ENCODE assay signal across 1 cellular context in genomic region chr12:94269316-94269999, GRCh38.
TF ChIP-seq lines count a peak whose summit lies in the region.

No MANE protein-coding gene starts in this region.

TF ChIP-seq in GM12878, 131 proteins besides CTCF, POLR2A, EP300 and RAD21 (continued from another document):
- TF ChIP-seq ZNF217 (IDR thresholded peaks at IDR 0.05) = peak; percentile 38; the same call in 1 of the 2 replicates
- no peak for TF ChIP-seq MEF2B (IDR thresholded peaks at IDR 0.05; ENCODE audit: partially characterized antibody, poor library complexity, severe bottlenecking)
- TF ChIP-seq RUNX3 (IDR thresholded peaks at IDR 0.05; ENCODE audit: low read length) = peak; percentile 69
- TF ChIP-seq CEBPB (IDR thresholded peaks at IDR 0.05; ENCODE audit: borderline replicate concordance in 1 of 2, low read depth in 2 of 2, low read length in 2 of 2) = peak in 1 of 2 experiments; percentile 17; a peak in 1 of 4 replicates
- TF ChIP-seq RFX5 (IDR thresholded peaks at IDR 0.05; ENCODE audit: low read depth, low read length) = no peak
- TF ChIP-seq PRDM15 (CRISPR knock-in tag; IDR thresholded peaks at IDR 0.05) = no peak
- no peak for TF ChIP-seq ASH2L (IDR thresholded peaks at IDR 0.05; ENCODE audit: borderline replicate concordance, low read depth)
- TF ChIP-seq ZNF592 (IDR thresholded peaks at IDR 0.05) = no peak
- TF ChIP-seq YY1 (IDR thresholded peaks at IDR 0.05; ENCODE audit: low read depth, low read length) = no peak
- TF ChIP-seq ZBTB40 (IDR thresholded peaks at IDR 0.05; ENCODE audit: borderline replicate concordance) = no peak
- no peak for TF ChIP-seq NRF1 (conservative IDR thresholded peaks at IDR 0.05; ENCODE audit: low read depth, low read length)
- TF ChIP-seq NFIC (IDR thresholded peaks at IDR 0.05; ENCODE audit: low read depth, low read length) = peak; percentile 89
- peak; percentile 37; the same call in 1 of the 2 replicates for TF ChIP-seq ATF2 (IDR thresholded peaks at IDR 0.05; ENCODE audit: low read length)
- 0 out of 2 replicates have a peak, but pooled peaks have one; percentile 10 for TF ChIP-seq SMC3 (IDR thresholded peaks at IDR 0.05; ENCODE audit: borderline replicate concordance, low read length)
- TF ChIP-seq IRF4 (IDR thresholded peaks at IDR 0.05; ENCODE audit: low read depth, low read length) = peak; percentile 32; the same call in 1 of the 2 replicates
- TF ChIP-seq JUNB (IDR thresholded peaks at IDR 0.05) = peak; percentile 91
- peak in 1 of 2 experiments; percentile 32; a peak in 1 of 4 replicates for TF ChIP-seq ETV6 (conservative IDR thresholded peaks at IDR 0.05 in 1 of 2, IDR thresholded peaks at IDR 0.05 in 1 of 2; ENCODE audit: borderline replicate concordance in 1 of 2, low read depth in 1 of 2)
- 0 out of 2 replicates have a peak, but pooled peaks have one; percentile 29 for TF ChIP-seq BCL11A (IDR thresholded peaks at IDR 0.05; ENCODE audit: low read depth, low read length)
- no peak for TF ChIP-seq SPI1 (IDR thresholded peaks at IDR 0.05; ENCODE audit: borderline replicate concordance, insufficient read depth, low read depth, low read length)
